ENCODE assay signal across 18 cellular contexts in the genomic region with DNA sequence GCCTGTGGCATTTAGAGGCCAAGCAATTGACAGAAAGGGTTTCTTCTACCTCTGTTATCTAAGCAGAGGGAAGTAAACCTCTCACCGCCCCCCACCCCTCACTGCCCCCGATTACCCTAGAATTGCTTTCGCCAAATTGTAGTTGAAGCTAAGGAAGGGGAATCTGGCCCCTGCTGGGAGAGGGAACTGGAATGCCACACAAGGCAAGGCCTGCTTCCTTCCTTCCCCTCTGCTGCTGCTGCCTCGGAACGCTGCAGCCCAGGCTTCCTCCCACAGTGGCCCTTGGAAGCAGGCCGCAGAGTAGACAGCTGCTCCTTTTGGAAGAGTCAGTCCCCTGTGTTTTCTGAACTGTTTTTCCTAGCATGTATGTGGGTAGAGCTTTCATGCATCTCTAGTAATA. TPM values are rescaled to one million over a fixed set of nuclear protein-coding genes. Genes with fewer than 3 reads are reported as not detected.
A peak's percentile ranks its signal among the peaks of the same experiment; 100 is the strongest.
DNase-seq lines count a peak whose midpoint lies in the region; ATAC-seq and TF ChIP-seq lines count a peak whose summit lies in the region.
"Had no signal": no experiment of that assay in that cellular context is flagged by ENCODE, and none has a peak within 500 bp of the region (broad histone marks: within the 10 kb centered on the region; RNA-seq: fewer than 3 reads in every experiment).

No MANE protein-coding gene starts in this region.

- 34% methylated on average over 6 of the region's 6 CpGs for WGBS in right cardiac atrium

- peak overlapping the region; percentile 48 for H3K4me3 Mint-ChIP-seq in neural crest cell
- H3K4me3 Mint-ChIP-seq in stimulated activated memory B cell treated with anti-CD40 and anti-IgM and Interleukin-4, amounts not matched to agents 10 μg/mL and 1 μg/mL and 100 μg/mL, for 72 hours: no peak overlapping the region

- no peak for TF ChIP-seq CTCF in neural crest cell (conservative IDR thresholded peaks at IDR 0.05)

- H3K4me1 Mint-ChIP-seq in neural crest cell: peaks cover 69% of the 10 kb centered on the region
- H3K4me1 Mint-ChIP-seq in stimulated activated memory B cell treated with anti-CD40 and anti-IgM and Interleukin-4, amounts not matched to agents 10 μg/mL and 1 μg/mL and 100 μg/mL, for 72 hours: no peaks in the 10 kb centered on the region

- H3K9me3 ChIP-seq in right cardiac atrium (ENCODE audit: control insufficient read depth, low read length): no peaks in the 10 kb centered on the region
- H3K9me3 ChIP-seq: prostate gland had no signal

- intact Hi-C loops in right cardiac atrium (cut with DNase I): loop anchor here in 1 of 4 donors (10.0 kb wide), 1 partner anchor 105 kb away; no protein-coding TSS in a partner anchor

- no peaks in the 10 kb centered on the region for H3K9me3 Mint-ChIP-seq in neural crest cell
- no peaks in the 10 kb centered on the region for H3K9me3 Mint-ChIP-seq in stimulated activated memory B cell treated with anti-CD40 and anti-IgM and Interleukin-4, amounts not matched to agents 10 μg/mL and 1 μg/mL and 100 μg/mL, for 72 hours

- in situ Hi-C loops in G401 (cut with HindIII; ENCODE audit: low sequenced_read_pairs): no loop called here

- H3K36me3 Mint-ChIP-seq in neural crest cell (ENCODE audit: low read depth): peaks cover 3% of the 10 kb centered on the region
- H3K36me3 Mint-ChIP-seq in stimulated activated memory B cell treated with anti-CD40 and anti-IgM and Interleukin-4, amounts not matched to agents 10 μg/mL and 1 μg/mL and 100 μg/mL, for 72 hours: peaks cover 45% of the 10 kb centered on the region

- ATAC-seq in right cardiac atrium (peak; percentile 17 to 43), HG02763 (IDR thresholded peaks at IDR 0.05; ENCODE audit: unreplicated experiment) (no peak), HG02759 (IDR thresholded peaks at IDR 0.05; ENCODE audit: unreplicated experiment) (no peak)
- ATAC-seq in stimulated activated memory B cell treated with anti-CD40 and anti-IgM and Interleukin-4, amounts not matched to agents 10 μg/mL and 1 μg/mL and 100 μg/mL, for 72 hours: no peak

- no peaks in the 10 kb centered on the region for H3K27me3 ChIP-seq in right cardiac atrium (ENCODE audit: control insufficient read depth, insufficient read depth)

- no peaks in the 10 kb centered on the region for H3K27me3 Mint-ChIP-seq in neural crest cell (ENCODE audit: low read depth)
- no peaks in the 10 kb centered on the region for H3K27me3 Mint-ChIP-seq in stimulated activated memory B cell treated with anti-CD40 and anti-IgM and Interleukin-4, amounts not matched to agents 10 μg/mL and 1 μg/mL and 100 μg/mL, for 72 hours

- H3K27ac ChIP-seq in caudate nucleus (ENCODE audit: low read depth, low read length): peak overlapping the region; percentile 92
- no peak overlapping the region for H3K27ac ChIP-seq in right cardiac atrium (ENCODE audit: low read length)
- H3K27ac ChIP-seq: prostate gland had no signal

- DNase-seq in G401 (ENCODE audit: low spot score): peak; percentile 62
- peak in 12 of 61 donors; percentile 6 to 38 (median 20) for DNase-seq in caudate nucleus (lab: John Stamatoyannopoulos, UW)
- DNase-seq in right cardiac atrium: peak in 1 of 3 donors; percentile 66
- no peak for DNase-seq in neural crest cell (ENCODE audit: low read depth, low spot score)
- DNase-seq in NCI-H128 (lab: John Stamatoyannopoulos, UW; ENCODE audit: unreplicated experiment): no peak
- DNase-seq: ACHN; activated effector memory CD4-positive, alpha-beta T cell treated with Interleukin-2 at 50 U/mL for 16 hours; KG1; NCI-H1417; NCI-H524 treated with DMSO at 0.1 percent for 48 hours; stimulated activated CD4-positive, alpha-beta T cell treated with anti-CD3 and anti-CD28 coated beads, Interleukin-2, amount 100 ng/mL, for 48 hours; SW 1271; trophoblast cell had no signal

- peak overlapping the region; percentile 95 for H3K27ac Mint-ChIP-seq in neural crest cell (ENCODE audit: unreplicated experiment)
- no peak overlapping the region for H3K27ac Mint-ChIP-seq in stimulated activated memory B cell treated with anti-CD40 and anti-IgM and Interleukin-4, amounts not matched to agents 10 μg/mL and 1 μg/mL and 100 μg/mL, for 72 hours

- H3K4me1 ChIP-seq in right cardiac atrium (ENCODE audit: control insufficient read depth, insufficient read depth, low read length): no peaks in the 10 kb centered on the region

- no peak overlapping the region for H3K4me3 ChIP-seq in right cardiac atrium (ENCODE audit: low read length)
- H3K4me3 ChIP-seq: prostate gland had no signal

RNA-seq across cellular contexts. Expression of a gene that starts 21.6 kb away (rescaled TPM):
- total RNA-seq in G401 (2014; rRNA removed; shearing (Covaris generic)): 0.95 and 6.6 TPM in 2 replicates
- total RNA-seq in right cardiac atrium (not detected), neural crest cell (5.7 and 6.3 TPM in 2 replicates)
- polyA plus RNA-seq in right cardiac atrium: not detected
- total RNA-seq: dermis microvascular lymphatic vessel endothelial cell, prostate gland had no signal

RNA-seq across cellular contexts. Expression of a gene that starts 44.0 kb away (rescaled TPM):
- total RNA-seq in G401 (2014; rRNA removed; shearing (Covaris generic)): 30.3 and 40.9 TPM in 2 replicates
- total RNA-seq in right cardiac atrium (1 to 10 TPM; 3.2 to 4.6 (median 4.3) TPM), neural crest cell (164 and 172 TPM in 2 replicates)
- polyA plus RNA-seq in right cardiac atrium: 1.1 TPM

Comparison
In these comparisons a context has a peak if more than half of its experiments do, and no peak if none do; other contexts are left out.
1. ATAC-seq: peak in right cardiac atrium (2 of 2); none in stimulated activated memory B cell treated with anti-CD40 and anti-IgM and Interleukin-4, amounts not matched to agents 10 μg/mL and 1 μg/mL and 100 μg/mL, for 72 hours (single experiment), HG02763 (single experiment) and HG02759 (single experiment).